In the genomic region with DNA sequence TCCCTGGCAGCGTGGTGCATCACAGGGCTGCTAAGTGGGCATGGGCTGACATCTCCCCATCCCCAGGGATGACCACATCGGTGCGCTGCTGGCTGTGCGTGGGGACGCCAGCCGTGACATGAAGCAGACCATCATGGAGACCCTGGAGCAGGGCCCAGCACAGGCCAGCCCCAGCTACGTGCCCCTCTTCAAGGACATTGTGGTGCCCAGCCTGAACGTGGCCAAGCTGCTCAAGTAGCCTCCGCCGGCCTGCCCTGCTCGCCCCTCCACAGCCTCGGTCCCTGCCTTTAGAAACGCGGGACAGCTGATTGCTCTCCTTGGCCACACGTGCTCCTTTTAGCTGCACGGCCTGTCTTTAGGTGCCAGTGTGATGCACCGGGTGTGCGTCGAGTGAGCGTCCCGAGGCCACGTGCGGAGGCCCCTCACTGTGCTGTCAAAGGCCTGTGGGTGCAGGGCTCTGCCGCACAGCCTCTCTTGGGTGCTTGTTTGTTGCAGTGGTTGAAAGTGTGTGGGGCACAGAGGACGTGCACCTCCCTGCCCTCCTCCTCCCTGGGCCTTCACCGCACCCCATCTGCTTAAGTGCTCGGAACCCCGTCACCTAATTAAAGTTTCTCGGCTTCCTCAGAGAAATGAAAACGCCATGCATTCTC, we compare ENCODE assay signal across 25 cellular contexts. TPM values are rescaled to one million over a fixed set of nuclear protein-coding genes. Genes with fewer than 3 reads are reported as not detected.
DNase-seq lines count a peak whose midpoint lies in the region; ATAC-seq, FAIRE-seq and TF ChIP-seq lines count a peak whose summit lies in the region.
"Had no signal": no experiment of that assay in that cellular context is flagged by ENCODE, and none has a peak within 500 bp of the region (broad histone marks: within the 10 kb centered on the region; RNA-seq: fewer than 3 reads in every experiment).

No MANE protein-coding gene starts in this region.

- FAIRE-seq in K562 (lab: Jason Lieb, UNC) = no peak
- FAIRE-seq: GM12891 had no signal

- peaks cover 21% of the 10 kb centered on the region for H3K36me3 Mint-ChIP-seq in memory B cell

- H3K9me2 ChIP-seq in hepatocyte (replicated peaks; ENCODE audit: insufficient read depth) = no peaks in the 10 kb centered on the region

- TF ChIP-seq EP300 in K562 (IDR thresholded peaks at IDR 0.05; ENCODE audit: low read length) = no peak
- no peak for TF ChIP-seq EP300 in transverse colon (IDR thresholded peaks at IDR 0.05; ENCODE audit: low read depth)

- H3K27me3 Mint-ChIP-seq in memory B cell = no peaks in the 10 kb centered on the region
- H3K27me3 Mint-ChIP-seq: CD8-positive, alpha-beta memory T cell; naive thymus-derived CD4-positive, alpha-beta T cell; stimulated activated naive CD8-positive, alpha-beta T cell treated with anti-CD3 and anti-CD28 coated beads, Interleukin-15, amount 100 ng/mL, for 72 hours; T-cell had no signal

- no peaks in the 10 kb centered on the region for H3K9me3 Mint-ChIP-seq in memory B cell
- H3K9me3 Mint-ChIP-seq: CD8-positive, alpha-beta memory T cell; stimulated activated naive CD8-positive, alpha-beta T cell treated with anti-CD3 and anti-CD28 coated beads, Interleukin-15, amount 100 ng/mL, for 72 hours; T-cell had no signal

- POLR2A ChIA-PET in K562 (lab: Yijun Ruan, JAX) = no interaction called here

- BruUV-seq in K562 (replicated peaks; lab: Mats Ljungman, UMichigan) = no TSS peak

- H3K4me3 ChIP-seq in right atrium auricular region (no peak overlapping the region), K562 (no peak overlapping the region), transverse colon (no peak overlapping the region), hepatocyte (no peak overlapping the region)
- H3K4me3 ChIP-seq: ovary had no signal

- H3K27ac ChIP-seq in right atrium auricular region = no peak overlapping the region
- H3K27ac ChIP-seq in K562 (ENCODE audit: extremely low read depth, low read depth, low read length) = no peak overlapping the region
- no peak overlapping the region for H3K27ac ChIP-seq in transverse colon
- no peak overlapping the region for H3K27ac ChIP-seq in hepatocyte
- H3K27ac ChIP-seq: foreskin keratinocyte, ovary had no signal

- TF ChIP-seq POLR2A in K562 (conservative IDR thresholded peaks at IDR 0.05) (no peak), transverse colon (IDR thresholded peaks at IDR 0.05) (no peak)

- H3K36me3 ChIP-seq in right atrium auricular region = peaks cover 48% of the 10 kb centered on the region
- H3K36me3 ChIP-seq in K562 (ENCODE audit: control insufficient read depth, insufficient read depth, low read length) = peaks cover 60% of the 10 kb centered on the region; the same call in 2 of the 3 replicates
- peaks cover 0 to 12% (median 6%) of the 10 kb centered on the region in 4 donors for H3K36me3 ChIP-seq in transverse colon
- H3K36me3 ChIP-seq in hepatocyte (replicated peaks; ENCODE audit: insufficient read depth, low read depth) = peaks cover 4% of the 10 kb centered on the region
- H3K36me3 ChIP-seq: ovary had no signal

- peak; percentile 16 for DNase-seq in left cardiac atrium
- no peak for DNase-seq in right atrium auricular region (ENCODE audit: low spot score)
- no peak for DNase-seq in K562 (ENCODE audit: extremely low read depth in 1 of 4, low spot score in 3 of 4)
- no peak for DNase-seq in memory B cell (ENCODE audit: low spot score in 2 of 2)
- DNase-seq in transverse colon = peak; percentile 4
- no peak for DNase-seq in hepatocyte (ENCODE audit: low spot score)
- DNase-seq in NCI-H1417 (lab: John Stamatoyannopoulos, UW) = no peak
- no peak for DNase-seq in hippocampal formation (lab: John Stamatoyannopoulos, UW)
- DNase-seq: caudate nucleus; erythroblast; foreskin keratinocyte; GOT3; islet precursor cell; KBM-7; mesendoderm; naive thymus-derived CD4-positive, alpha-beta T cell; NCI-H1694; NCI-H2171 treated with DMSO at 0.1 percent for 48 hours; NCI-H526 treated with DMSO at 0.1 percent for 48 hours; stimulated activated CD4-positive, alpha-beta T cell treated with anti-CD3 and anti-CD28 coated beads, Interleukin-2, amount 100 ng/mL, for 48 hours; stimulated activated naive CD8-positive, alpha-beta T cell treated with anti-CD3 and anti-CD28 coated beads, Interleukin-15, amount 100 ng/mL, for 72 hours had no signal

- H3K27me3 ChIP-seq in right atrium auricular region = no peaks in the 10 kb centered on the region
- no peaks in the 10 kb centered on the region for H3K27me3 ChIP-seq in K562 (ENCODE audit: control insufficient read depth in 2 of 2, insufficient read depth in 2 of 2, low read length in 2 of 2)
- H3K27me3 ChIP-seq in transverse colon = no peaks in the 10 kb centered on the region
- H3K27me3 ChIP-seq in hepatocyte = no peaks in the 10 kb centered on the region
- H3K27me3 ChIP-seq: foreskin keratinocyte, ovary had no signal

- H3K4me1 Mint-ChIP-seq in memory B cell = peaks cover 26% of the 10 kb centered on the region

- WGBS in K562 (ENCODE audit: insufficient coverage, low coverage, missing lambda C conversion rate) = 88% methylated on average over 30 of the region's 30 CpGs
- 92 to 97% methylated on average over 5 to 22 of the region's 30 CpGs for WGBS in transverse colon (ENCODE audit: low coverage in 1 of 2), 2 donors
- 94% methylated on average over 30 of the region's 30 CpGs for WGBS in hepatocyte (ENCODE audit: low lambda C conversion rate, missing lambda C conversion rate)

- H4K20me1 ChIP-seq in K562 (replicated peaks; ENCODE audit: control insufficient read depth, insufficient read depth, low read length) = peaks cover 6% of the 10 kb centered on the region; the same call in 1 of the 2 replicates
- no peaks in the 10 kb centered on the region for H4K20me1 ChIP-seq in hepatocyte (ENCODE audit: insufficient read depth, poor library complexity, severe bottlenecking)

- no peak overlapping the region for H3K4me3 Mint-ChIP-seq in memory B cell
- H3K4me3 Mint-ChIP-seq: CD8-positive, alpha-beta memory T cell; stimulated activated naive CD8-positive, alpha-beta T cell treated with anti-CD3 and anti-CD28 coated beads, Interleukin-15, amount 100 ng/mL, for 72 hours; T-cell had no signal

- H3K27ac Mint-ChIP-seq in memory B cell = peak overlapping the region; percentile 24

- intact Hi-C loops in left cardiac atrium (cut with DNase I) (no loop called here), K562 (cut with micrococcal nuclease) (no loop called here), transverse colon (cut with DNase I; ENCODE audit: low total_unique reads) (loop anchor here (10.0 kb wide), 1 partner anchor 438 kb away; no protein-coding TSS in a partner anchor)

- no peak for ATAC-seq in left cardiac atrium
- ATAC-seq in K562 = no peak
- no peak for ATAC-seq in memory B cell (ENCODE audit: low read depth)
- ATAC-seq: foreskin keratinocyte; naive thymus-derived CD4-positive, alpha-beta T cell; T-cell had no signal

- H3K79me2 ChIP-seq in K562 (ENCODE audit: control insufficient read depth, insufficient read depth, low read length) = peaks cover 10% of the 10 kb centered on the region
- peaks cover 8% of the 10 kb centered on the region for H3K79me2 ChIP-seq in hepatocyte

- H3K4me1 ChIP-seq in right atrium auricular region (peaks cover 0 to 1% of the 10 kb centered on the region in 2 donors), K562 (replicated peaks in 1 of 2; ENCODE audit: control insufficient read depth in 2 of 2, insufficient read depth in 2 of 2, low read length in 2 of 2) (peaks cover 8 to 46% of the 10 kb centered on the region in 2 experiments; a peak in 4 of 5 replicates), transverse colon (peaks cover under 1 to 8% (median 2%) of the 10 kb centered on the region in 4 donors), hepatocyte (ENCODE audit: insufficient read depth) (peaks cover 3% of the 10 kb centered on the region)
- H3K4me1 ChIP-seq: foreskin keratinocyte had no signal

- H2AFZ ChIP-seq in K562 (ENCODE audit: low read depth, low read length) = no peak overlapping the region
- H2AFZ ChIP-seq in hepatocyte = no peak overlapping the region

- CTCF ChIA-PET in K562 (lab: Yijun Ruan, JAX; ENCODE audit: low intra/inter-chr PET ratio) = no interaction called here

- TF ChIP-seq CTCF in right atrium auricular region (IDR thresholded peaks at IDR 0.05) (no peak), K562 (IDR thresholded peaks at IDR 0.05 in 2 of 3, conservative IDR thresholded peaks at IDR 0.05 in 1 of 3; ENCODE audit: insufficient read depth in 2 of 3, low read depth in 1 of 3, low read length in 3 of 3) (no peak), transverse colon (IDR thresholded peaks at IDR 0.05) (no peak), hepatocyte (IDR thresholded peaks at IDR 0.05; ENCODE audit: poor library complexity) (no peak)

- no peak for TF ChIP-seq RAD21 in K562 (CRISPR knock-in tag; conservative IDR thresholded peaks at IDR 0.05 in 1 of 2, IDR thresholded peaks at IDR 0.05 in 1 of 2)

- H3K9me1 ChIP-seq in K562 (ENCODE audit: control insufficient read depth, insufficient read depth, low read length) = no peaks in the 10 kb centered on the region

- in situ Hi-C loops in K562 (cut with MboI) = no loop called here
- in situ Hi-C loops in transverse colon (cut with MboI; ENCODE audit: low pct_ligation_motif_present in 1 of 4, low pct_unique_long_range_greater_than_20kb in 1 of 4, low sequenced_read_pairs in 3 of 4) = no loop called here

- H3K4me2 ChIP-seq in K562 (ENCODE audit: insufficient read depth, low read length) (no peak overlapping the region), hepatocyte (no peak overlapping the region)

- H3K9me3 ChIP-seq in right atrium auricular region = no peaks in the 10 kb centered on the region
- no peaks in the 10 kb centered on the region for H3K9me3 ChIP-seq in K562 (replicated peaks; ENCODE audit: control insufficient read depth, insufficient read depth, low read depth, low read length)
- no peaks in the 10 kb centered on the region for H3K9me3 ChIP-seq in transverse colon
- no peaks in the 10 kb centered on the region for H3K9me3 ChIP-seq in hepatocyte (ENCODE audit: low read depth)
- H3K9me3 ChIP-seq: ovary had no signal

- H3K9ac ChIP-seq in K562 (ENCODE audit: insufficient read depth in 1 of 2, low read depth in 2 of 2, low read length in 2 of 2) = no peak overlapping the region

RNA-seq across cellular contexts. Expression of gene EXOC3, which starts 23.8 kb away (rescaled TPM):
- 10 to 100 TPM; 41.4 to 42.3 TPM for total RNA-seq in left cardiac atrium
- total RNA-seq in right atrium auricular region = 10 to 100 TPM; 34.7 to 40.7 TPM
- total RNA-seq in K562 (2011; cell fraction: chromatin; rRNA removed; ENCODE audit: low replicate concordance) = 103 and 177 TPM in 2 replicates
- total RNA-seq in K562 (2011; cell fraction: nucleolus; rRNA removed) = 66.8 and 69.0 TPM in 2 replicates
- total RNA-seq in K562 (2011; cell fraction: nucleoplasm; rRNA removed) = 75.2 and 79.0 TPM in 2 replicates
- 22.4 and 27.5 TPM in 2 replicates for total RNA-seq in K562 (2014; rRNA removed)
- 13.9 and 16.5 TPM in 2 replicates for total RNA-seq in K562 (2014; rRNA removed; fragmentation: Illumina TruSeq; extraction: Trizol)
- 22.4 and 22.9 TPM in 2 replicates for total RNA-seq in K562 (2015; rRNA removed; fragmentation: Illumina TruSeq; extraction: Trizol)
- total RNA-seq in K562 (2021) = 41.0 and 41.9 TPM in 2 replicates
- 15.5 and 18.8 TPM in 2 replicates for polyA plus RNA-seq in K562 (2011; rRNA removed)
- 12.0 and 15.7 TPM in 2 replicates for polyA plus RNA-seq in K562 (2011; cell fraction: cytosol; rRNA removed)
- polyA plus RNA-seq in K562 (2011; cell fraction: nucleus; rRNA removed) = 37.6 and 54.4 TPM in 2 replicates
- 34.5 and 78.0 TPM in 2 replicates for polyA plus RNA-seq in K562 (2012)
- 22.9 and 25.8 TPM in 2 replicates for polyA plus RNA-seq in K562 (2014; fragmentation: Illumina TruSeq; extraction: Trizol)
- 1 to 10 TPM; 1.4 to 3.7 TPM for polyA plus RNA-seq in K562 (2014; fragmentation: Nextera tagmentation; extraction: Ambion mirVana)
- polyA plus RNA-seq in K562 (2014; rRNA removed) = 25.6 and 26.4 TPM in 2 replicates
- polyA minus RNA-seq in K562 (2011; rRNA and poly(A)+ RNA removed) = 13.4 and 17.1 TPM in 2 replicates
- polyA minus RNA-seq in K562 (2011; cell fraction: cytosol; rRNA and poly(A)+ RNA removed) = 14.6 and 14.7 TPM in 2 replicates
- 18.3 and 25.2 TPM in 2 replicates for polyA minus RNA-seq in K562 (2011; cell fraction: nucleus; rRNA and poly(A)+ RNA removed)
- 100 to 1,000 TPM in 1 of 4 donors, 10 to 100 TPM in 3; 69.9 to 240 (median 76.1) TPM for total RNA-seq in transverse colon
- total RNA-seq in hepatocyte = 30.9 and 38.3 TPM in 2 replicates
- 36.1 and 45.3 TPM in 2 replicates for polyA plus RNA-seq in hepatocyte

RNA-seq across cellular contexts. Expression of gene SLC9A3, which starts 57.5 kb away (rescaled TPM):
- total RNA-seq in left cardiac atrium (under 1 TPM; 0.77 to 0.99 TPM), right atrium auricular region (1 to 10 TPM; 1.8 to 2.3 TPM), K562 (2014; rRNA removed) (4.7 and 6.7 TPM in 2 replicates), K562 (2014; rRNA removed; fragmentation: Illumina TruSeq; extraction: Trizol) (1.3 and 1.5 TPM in 2 replicates), K562 (2015; rRNA removed; fragmentation: Illumina TruSeq; extraction: Trizol) (2.1 and 2.9 TPM in 2 replicates), K562 (2021) (4.0 and 4.4 TPM in 2 replicates), transverse colon (100 to 1,000 TPM in 3 of 4 donors, 1 to 10 TPM in 1; 4.8 to 701 (median 183) TPM), hepatocyte (6.7 and 7.4 TPM in 2 replicates)
- total RNA-seq in K562 (2011; cell fraction: chromatin; rRNA removed; ENCODE audit: low replicate concordance) = 2.7 and 4.4 TPM in 2 replicates
- total RNA-seq in K562 (2011; cell fraction: nucleolus; rRNA removed) = 4.6 and 5.5 TPM in 2 replicates
- total RNA-seq in K562 (2011; cell fraction: nucleoplasm; rRNA removed) = 3.2 and 4.1 TPM in 2 replicates
- polyA plus RNA-seq in K562 (2011; rRNA removed) (2.6 and 3.7 TPM in 2 replicates), K562 (2014; fragmentation: Illumina TruSeq; extraction: Trizol) (3.6 and 3.7 TPM in 2 replicates), K562 (2014; fragmentation: Nextera tagmentation; extraction: Ambion mirVana) (not detected), K562 (2014; rRNA removed) (5.8 and 7.3 TPM in 2 replicates), hepatocyte (4.8 and 5.4 TPM in 2 replicates)
- polyA plus RNA-seq in K562 (2011; cell fraction: cytosol; rRNA removed) = 3.0 and 6.6 TPM in 2 replicates
- polyA plus RNA-seq in K562 (2011; cell fraction: nucleus; rRNA removed) = 4.7 and 8.2 TPM in 2 replicates
- polyA plus RNA-seq in K562 (2012) = 3.0 and 3.6 TPM in 2 replicates
- polyA minus RNA-seq in K562 (2011; rRNA and poly(A)+ RNA removed) = 0.99 and 1.2 TPM in 2 replicates
- 0.82 and 2.1 TPM in 2 replicates for polyA minus RNA-seq in K562 (2011; cell fraction: cytosol; rRNA and poly(A)+ RNA removed)
- 3.0 and 3.6 TPM in 2 replicates for polyA minus RNA-seq in K562 (2011; cell fraction: nucleus; rRNA and poly(A)+ RNA removed)

Comparison
In these comparisons a context has a peak if more than half of its experiments do, and no peak if none do; other contexts are left out.
1. DNase-seq: peak in left cardiac atrium (single experiment) and transverse colon (single experiment); none in right atrium auricular region (single experiment), K562 (0 of 4), memory B cell (0 of 2), hepatocyte (single experiment), NCI-H1417 (0 of 3) and hippocampal formation (0 of 2).